ENCODE assay signal across 20 cellular contexts in genomic region chr10:124173298-124173900, GRCh38.
DNase-seq lines count a peak whose midpoint lies in the region; FAIRE-seq and TF ChIP-seq lines count a peak whose summit lies in the region.
"Had no signal": no experiment of that assay in that cellular context is flagged by ENCODE, and none has a peak within 500 bp of the region (broad histone marks: within the 10 kb centered on the region; RNA-seq: fewer than 3 reads in every experiment).

No MANE protein-coding gene starts in this region.

- H3K4me2 ChIP-seq in H9 (ENCODE audit: insufficient read depth, insufficient read length, low read length): no peak overlapping the region
- H3K4me2 ChIP-seq in H1 (ENCODE audit: insufficient read depth in 1 of 2, low read depth in 2 of 2, low read length in 2 of 2): no peak overlapping the region
- H3K4me2 ChIP-seq in smooth muscle cell: no peak overlapping the region

- H3K4me3 ChIP-seq in H1 (ENCODE audit: extremely low read depth in 1 of 4, insufficient read depth in 2 of 4, low read depth in 3 of 4, low read length in 4 of 4) (no peak overlapping the region), smooth muscle cell (no peak overlapping the region)

- H2AK5ac ChIP-seq in H9 (ENCODE audit: insufficient read length, low read length): no peak overlapping the region
- H2AK5ac ChIP-seq in H1 (ENCODE audit: low read depth, low read length): no peak overlapping the region

- no peak overlapping the region for H2BK120ac ChIP-seq in H9 (ENCODE audit: low read depth, low read length, poor library complexity, severe bottlenecking)
- no peak overlapping the region for H2BK120ac ChIP-seq in H1 (replicated peaks; ENCODE audit: low read depth, low read length)

- H3K9me3 Mint-ChIP-seq in H9: no peaks in the 10 kb centered on the region
- H3K9me3 Mint-ChIP-seq in nephron progenitor cell: peaks cover 4% of the 10 kb centered on the region
- H3K9me3 Mint-ChIP-seq: IgD-negative memory B cell had no signal

- CTCF ChIA-PET in H1 (lab: Charles Lee; ENCODE audit: partially characterized antibody): interaction anchor here (1.0 to 4.2 kb wide), 4 partner anchors 19 to 213 kb away, joined by 3 to 20 read pairs (median 3); no protein-coding TSS in a partner anchor

- H3K27me3 Mint-ChIP-seq in H9 (ENCODE audit: low read depth): peaks cover 7% of the 10 kb centered on the region
- peaks cover 7% of the 10 kb centered on the region for H3K27me3 Mint-ChIP-seq in nephron progenitor cell (ENCODE audit: low read depth, poor library complexity)

- no peaks in the 10 kb centered on the region for H3K4me1 ChIP-seq in H9 (ENCODE audit: insufficient read depth, low read length)
- no peaks in the 10 kb centered on the region; a peak in 2 of 7 replicates for H3K4me1 ChIP-seq in H1 (replicated peaks in 1 of 4; ENCODE audit: control insufficient read depth in 3 of 4, insufficient read depth in 4 of 4, low read length in 3 of 4)
- H3K4me1 ChIP-seq in smooth muscle cell (ENCODE audit: low read depth): peaks cover 7% of the 10 kb centered on the region

- H3K14ac ChIP-seq in H9 (ENCODE audit: insufficient read depth, low read length) (no peak overlapping the region), H1 (ENCODE audit: insufficient read length) (no peak overlapping the region)

- H3K36me3 ChIP-seq in H1 (ENCODE audit: control insufficient read depth in 2 of 4, insufficient read depth in 4 of 4, low read length in 3 of 4) (no peaks in the 10 kb centered on the region), smooth muscle cell (ENCODE audit: low read depth) (no peaks in the 10 kb centered on the region)

- no peak for FAIRE-seq in H1 (lab: Jason Lieb, UNC)
- FAIRE-seq: GM12891, GM18507 had no signal

- TF ChIP-seq CTCF in H9 (conservative IDR thresholded peaks at IDR 0.05) (no peak), H1 (IDR thresholded peaks at IDR 0.05; ENCODE audit: control extremely low read depth in 1 of 3, insufficient read depth in 1 of 3, low read depth in 1 of 3, low read length in 3 of 3) (no peak), nephron progenitor cell (IDR thresholded peaks at IDR 0.05) (no peak), smooth muscle cell (IDR thresholded peaks at IDR 0.05; ENCODE audit: borderline replicate concordance, insufficient read depth, poor library complexity, severe bottlenecking) (no peak)

- H3K4me1 Mint-ChIP-seq in H9 (peaks cover 4 to 8% of the 10 kb centered on the region in 2 experiments), nephron progenitor cell (peaks cover 52% of the 10 kb centered on the region)

- H3K27me3 ChIP-seq in H9 (ENCODE audit: insufficient read depth, low read length) (no peaks in the 10 kb centered on the region), H1 (replicated peaks in 1 of 4; ENCODE audit: control insufficient read depth in 3 of 4, extremely low read depth in 1 of 4, insufficient read depth in 3 of 4, low read length in 3 of 4) (no peaks in the 10 kb centered on the region), smooth muscle cell (ENCODE audit: low read depth) (no peaks in the 10 kb centered on the region)

- no peak overlapping the region for H3K18ac ChIP-seq in H9 (ENCODE audit: insufficient read length, low read depth, low read length)
- H3K18ac ChIP-seq in H1 (ENCODE audit: extremely low read depth, low read length): no peak overlapping the region

- H3K79me2 ChIP-seq in H9 (ENCODE audit: insufficient read depth, low read length) (no peaks in the 10 kb centered on the region), H1 (ENCODE audit: control insufficient read depth in 1 of 2, insufficient read depth in 2 of 2, low read length in 2 of 2) (no peaks in the 10 kb centered on the region), smooth muscle cell (ENCODE audit: low read depth) (no peaks in the 10 kb centered on the region)

- no peak overlapping the region for H4K91ac ChIP-seq in H9 (ENCODE audit: insufficient read length, low read depth, low read length)
- no peak overlapping the region for H4K91ac ChIP-seq in H1 (replicated peaks; ENCODE audit: insufficient read length, low read length)

- H2BK5ac ChIP-seq in H9 (ENCODE audit: insufficient read length, low read length) (no peak overlapping the region), H1 (ENCODE audit: low read depth, low read length) (no peak overlapping the region)

- no peak for TF ChIP-seq POLR2A in H1 (IDR thresholded peaks at IDR 0.05; ENCODE audit: control extremely low read depth in 1 of 2, low read depth in 2 of 2, low read length in 2 of 2)

- H4K20me1 ChIP-seq in H9 (ENCODE audit: control insufficient read depth, insufficient read depth, insufficient read length) (no peaks in the 10 kb centered on the region), H1 (replicated peaks in 1 of 2; ENCODE audit: control insufficient read depth in 1 of 2, insufficient read depth in 2 of 2, low read length in 2 of 2) (no peaks in the 10 kb centered on the region), smooth muscle cell (ENCODE audit: low read depth) (no peaks in the 10 kb centered on the region)

- no peak overlapping the region for H3T11ph ChIP-seq in H9 (ENCODE audit: low read length)

- H3K4me3 Mint-ChIP-seq in H9 (no peak overlapping the region), nephron progenitor cell (no peak overlapping the region)
- H3K4me3 Mint-ChIP-seq: IgD-negative memory B cell had no signal

- no peaks in the 10 kb centered on the region for H3K36me3 Mint-ChIP-seq in H9 (ENCODE audit: insufficient read depth in 1 of 3, low read depth in 3 of 3)
- no peaks in the 10 kb centered on the region for H3K36me3 Mint-ChIP-seq in nephron progenitor cell (ENCODE audit: low read depth)
- H3K36me3 Mint-ChIP-seq: IgD-negative memory B cell had no signal

- H3K4ac ChIP-seq in H9 (ENCODE audit: low read depth, low read length) (no peak overlapping the region), H1 (replicated peaks; ENCODE audit: insufficient read length, low read depth, low read length) (no peak overlapping the region)

- TF ChIP-seq EP300 in H1 (IDR thresholded peaks at IDR 0.05; ENCODE audit: borderline replicate concordance in 1 of 2, low read depth in 2 of 2, low read length in 2 of 2): no peak

- H3K79me1 ChIP-seq in H9 (ENCODE audit: insufficient read depth, low read depth, low read length, poor library complexity, severe bottlenecking) (no peaks in the 10 kb centered on the region), H1 (ENCODE audit: low read depth, low read length) (no peaks in the 10 kb centered on the region)

- H4K5ac ChIP-seq in H9 (ENCODE audit: insufficient read length, low read depth, low read length) (no peak overlapping the region), H1 (ENCODE audit: insufficient read length, low read depth, low read length) (no peak overlapping the region)

- H3K27ac ChIP-seq in H9 (ENCODE audit: insufficient read length, low read depth, low read length): no peak overlapping the region
- H3K27ac ChIP-seq in H1 (ENCODE audit: low read depth, low read length): no peak overlapping the region
- no peak overlapping the region for H3K27ac ChIP-seq in smooth muscle cell (ENCODE audit: low read depth)
- H3K27ac ChIP-seq: RWPE1 had no signal

- no peak overlapping the region for H2BK15ac ChIP-seq in H9 (ENCODE audit: low read depth, low read length)
- no peak overlapping the region for H2BK15ac ChIP-seq in H1 (ENCODE audit: low read length)

- H2BK12ac ChIP-seq in H9 (ENCODE audit: insufficient read length, low read depth, low read length) (no peak overlapping the region), H1 (ENCODE audit: low read depth, low read length) (no peak overlapping the region)

- no CpG with 5 or more reads among the region's 16 CpGs for WGBS in H9 (ENCODE audit: extremely low coverage, insufficient read length, low lambda C conversion rate)
- 89% methylated on average over 13 of the region's 16 CpGs; no CpG with 5 or more reads in 1 of the 2 experiments for WGBS in H1 (ENCODE audit: extremely low coverage in 1 of 2, insufficient coverage in 1 of 2, insufficient read length in 1 of 2, insufficient replicate concordance in 2 of 2, low coverage in 1 of 2, low lambda C conversion rate in 2 of 2, missing lambda C conversion rate in 1 of 2), 2 experiments
- WGBS in smooth muscle cell (ENCODE audit: low lambda C conversion rate): 80% methylated on average over 11 of the region's 16 CpGs

- POLR2A ChIA-PET in H1 (lab: Charles Lee; ENCODE audit: partially characterized antibody): no interaction called here

- no peaks in the 10 kb centered on the region for H3K9me3 ChIP-seq in H9 (ENCODE audit: control insufficient read depth, low read depth, low read length)
- H3K9me3 ChIP-seq in H1 (ENCODE audit: insufficient read depth in 2 of 2, low read depth in 1 of 2, low read length in 1 of 2): no peaks in the 10 kb centered on the region
- no peaks in the 10 kb centered on the region for H3K9me3 ChIP-seq in smooth muscle cell (replicated peaks; ENCODE audit: low read depth)

- H3K23me2 ChIP-seq in H9 (ENCODE audit: insufficient read length, low read depth, low read length, poor library complexity, severe bottlenecking) (no peaks in the 10 kb centered on the region), H1 (ENCODE audit: low read depth, low read length) (no peaks in the 10 kb centered on the region)

- H3K9ac ChIP-seq in H9 (ENCODE audit: extremely low read depth, insufficient read length, low read length): no peak overlapping the region
- H3K9ac ChIP-seq in H1 (replicated peaks in 1 of 4; ENCODE audit: extremely low read depth in 1 of 4, low read depth in 3 of 4, low read length in 3 of 4): no peak overlapping the region
- no peak overlapping the region for H3K9ac ChIP-seq in smooth muscle cell (ENCODE audit: low read depth)

- peak; percentile 23 for DNase-seq in H9
- peak in 1 of 2 experiments; percentile 33 for DNase-seq in H1 (ENCODE audit: low read depth in 1 of 2, low spot score in 2 of 2)
- DNase-seq in nephron progenitor cell: no peak
- DNase-seq in ureter (ENCODE audit: low spot score): peak; percentile 26
- no peak for DNase-seq in AML-193 (lab: John Stamatoyannopoulos, UW)
- no peak for DNase-seq in stimulated activated CD4-positive, alpha-beta T cell treated with anti-CD3 and anti-CD28 coated beads, Interleukin-4, amount 100 ng/mL, for 4 hours
- no peak for DNase-seq in smooth muscle cell (lab: John Stamatoyannopoulos, UW; ENCODE audit: unreplicated experiment)
- DNase-seq: ACHN, GOT3, Karpas-422, NCI-H1417 treated with DMSO at 0.1 percent for 48 hours, NCI-H187 treated with DMSO at 0.1 percent for 48 hours, NCI-H2227 treated with DMSO at 0.1 percent for 48 hours, NCI-H510A treated with DMSO at 0.1 percent for 48 hours, NCI-H774, PC-3 had no signal

- H2BK20ac ChIP-seq in H9 (ENCODE audit: low read depth, low read length, poor library complexity, severe bottlenecking): no peak overlapping the region
- 0 out of 2 replicates have a peak overlapping the region, but pooled peaks have one; percentile 72 for H2BK20ac ChIP-seq in H1 (ENCODE audit: low read length)

- no peak overlapping the region for H3K23ac ChIP-seq in H9 (ENCODE audit: insufficient read length, low read depth, low read length)
- H3K23ac ChIP-seq in H1 (ENCODE audit: insufficient read length): no peak overlapping the region

- peaks cover 6% of the 10 kb centered on the region for H3F3A ChIP-seq in smooth muscle cell (ENCODE audit: low read depth)

- no peak overlapping the region for H2AFZ ChIP-seq in H9 (ENCODE audit: low read length)
- no peak overlapping the region for H2AFZ ChIP-seq in H1 (ENCODE audit: low read length)
- H2AFZ ChIP-seq in smooth muscle cell (ENCODE audit: low read depth): no peak overlapping the region

- no peak overlapping the region for H4K8ac ChIP-seq in H9 (replicated peaks; ENCODE audit: insufficient read length, low read depth, low read length)
- no peak overlapping the region for H4K8ac ChIP-seq in H1 (ENCODE audit: extremely low read depth, insufficient read depth, low read length)

- H3K27ac Mint-ChIP-seq in H9 (peak overlapping the region in 1 of 3 experiments; percentile 52; a peak in 1 of 7 replicates), nephron progenitor cell (peak overlapping the region; percentile 22)
- H3K27ac Mint-ChIP-seq: IgD-negative memory B cell had no signal

- H3K56ac ChIP-seq in H9 (ENCODE audit: insufficient read length, low read depth, low read length) (no peak overlapping the region), H1 (replicated peaks; ENCODE audit: insufficient read length, low read depth, low read length) (no peak overlapping the region)

- TF ChIP-seq RAD21 in H1 (IDR thresholded peaks at IDR 0.05 in 1 of 2, conservative IDR thresholded peaks at IDR 0.05 in 1 of 2; ENCODE audit: low read depth in 2 of 2, low read length in 2 of 2): no peak

Comparison
In these comparisons a context has a peak if more than half of its experiments do, and no peak if none do; other contexts are left out.
1. DNase-seq: peak in H9 (single experiment) and ureter (single experiment); none in nephron progenitor cell (single experiment), AML-193 (0 of 2), stimulated activated CD4-positive, alpha-beta T cell treated with anti-CD3 and anti-CD28 coated beads, Interleukin-4, amount 100 ng/mL, for 4 hours (0 of 2) and smooth muscle cell (single experiment).